25 cellular contexts compared by ENCODE assay signal in genomic region chrX:84064164-84064563, GRCh38.
DNase-seq lines count a peak whose midpoint lies in the region; TF ChIP-seq lines count a peak whose summit lies in the region.
"Had no signal": no experiment of that assay in that cellular context is flagged by ENCODE, and none has a peak within 500 bp of the region (broad histone marks: within the 10 kb centered on the region; RNA-seq: fewer than 3 reads in every experiment).

No MANE protein-coding gene starts in this region.

- no peaks in the 10 kb centered on the region for H3K4me1 Mint-ChIP-seq in MCF 10A (ENCODE audit: insufficient read depth, unreplicated experiment)
- H3K4me1 Mint-ChIP-seq: activated naive CD4-positive, alpha-beta T cell treated with anti-CD3 and anti-CD28 coated beads, Interleukin-2, amount 10 ng/mL, durations not matched to agents 7 days and 5 days; H9; naive B cell; stimulated activated memory B cell treated with anti-CD40 and anti-IgM and Interleukin-4, amounts not matched to agents 10 μg/mL and 1 μg/mL and 100 μg/mL, for 72 hours had no signal

- DNase-seq in MCF 10A (ENCODE audit: unreplicated experiment) = peak; percentile 5
- DNase-seq in mammary epithelial cell = no peak
- peak; percentile 91 for DNase-seq in amniotic epithelial cell (ENCODE audit: low read depth)
- peak; percentile 16 for DNase-seq in fibroblast of villous mesenchyme (ENCODE audit: low read depth)
- DNase-seq in stimulated activated CD4-positive, alpha-beta T cell treated with anti-CD3 and anti-CD28 coated beads, Interleukin-4, amount 100 ng/mL, for 24 hours = no peak
- DNase-seq in NCI-H1417 (lab: John Stamatoyannopoulos, UW) = no peak
- no peak for DNase-seq in activated effector memory CD4-positive, alpha-beta T cell treated with anti-CD3 and anti-CD28 coated beads, Interleukin-2, amount 50 U/mL, for 16 hours
- DNase-seq in T1000 (lab: John Stamatoyannopoulos, UW) = no peak
- DNase-seq: activated CD4-positive, alpha-beta T cell treated with anti-CD3 and anti-CD28 coated beads for 48 hours; activated naive CD4-positive, alpha-beta T cell treated with anti-CD3 and anti-CD28 coated beads, Interleukin-2, amount 10 ng/mL, durations not matched to agents 7 days and 5 days; activated T-cell treated with anti-CD3 and anti-CD28 coated beads, Interleukin-2, amount 50 U/mL, for 48 hours; Caco-2; DND-41; H9; naive B cell; NCI-H1417 treated with DMSO at 0.1 percent for 48 hours; NCI-H524; nucleus accumbens; SK-N-SH; T-helper 2 cell had no signal

- H3K4me3 Mint-ChIP-seq in MCF 10A (ENCODE audit: unreplicated experiment) = no peak overlapping the region
- H3K4me3 Mint-ChIP-seq: activated naive CD4-positive, alpha-beta T cell treated with anti-CD3 and anti-CD28 coated beads, Interleukin-2, amount 10 ng/mL, durations not matched to agents 7 days and 5 days; H9; naive B cell; stimulated activated memory B cell treated with anti-CD40 and anti-IgM and Interleukin-4, amounts not matched to agents 10 μg/mL and 1 μg/mL and 100 μg/mL, for 72 hours had no signal

- no TSS peak for BruUV-seq in MCF 10A (replicated peaks; lab: Mats Ljungman, UMichigan)
- no TSS peak for BruUV-seq in mammary epithelial cell (replicated peaks; lab: Mats Ljungman, UMichigan)

- no peak overlapping the region for H3K4me2 ChIP-seq in mammary epithelial cell (ENCODE audit: insufficient read depth, low read depth, low read length)
- H3K4me2 ChIP-seq: BLaER1 treated with 17β-estradiol and CSF1 and Interleukin-3, amounts not matched to agents 10 nM and 100 nM; SK-N-SH had no signal

- TF ChIP-seq CTCF in MCF 10A (IDR thresholded peaks at IDR 0.05; ENCODE audit: unreplicated experiment) = no peak
- TF ChIP-seq CTCF in mammary epithelial cell (conservative IDR thresholded peaks at IDR 0.05 in 1 of 2, IDR thresholded peaks at IDR 0.05 in 1 of 2; ENCODE audit: extremely low read depth in 1 of 2, insufficient read depth in 1 of 2, low read depth in 1 of 2, low read length in 2 of 2) = no peak
- no peak for TF ChIP-seq CTCF in fibroblast of villous mesenchyme (IDR thresholded peaks at IDR 0.05; ENCODE audit: insufficient read depth, low read depth, low read length)

- intact Hi-C loops in MCF 10A (cut with micrococcal nuclease) = no loop called here
- intact Hi-C loops in mammary epithelial cell (cut with micrococcal nuclease) = no loop called here

- H2AFZ ChIP-seq in mammary epithelial cell (ENCODE audit: low read depth, low read length) = no peak overlapping the region

- 93% methylated on average over 4 of the region's 4 CpGs for WGBS in mammary epithelial cell (ENCODE audit: low coverage, missing lambda C conversion rate)

- H4K20me1 ChIP-seq in mammary epithelial cell (ENCODE audit: insufficient read depth, low read length) = no peaks in the 10 kb centered on the region
- H4K20me1 ChIP-seq: BLaER1 treated with 17β-estradiol and CSF1 and Interleukin-3, amounts not matched to agents 10 nM and 100 nM had no signal

- H3K27me3 Mint-ChIP-seq in MCF 10A (ENCODE audit: insufficient read depth, unreplicated experiment) = no peaks in the 10 kb centered on the region
- H3K27me3 Mint-ChIP-seq: activated naive CD4-positive, alpha-beta T cell treated with anti-CD3 and anti-CD28 coated beads, Interleukin-2, amount 10 ng/mL, durations not matched to agents 7 days and 5 days; naive B cell; stimulated activated memory B cell treated with anti-CD40 and anti-IgM and Interleukin-4, amounts not matched to agents 10 μg/mL and 1 μg/mL and 100 μg/mL, for 72 hours had no signal

- CTCF ChIA-PET in MCF 10A (lab: Yijun Ruan, JAX) = interaction anchor here (0.6 kb wide), 1 partner anchor 30 kb away, joined by 3 read pairs; no protein-coding TSS in a partner anchor
- CTCF ChIA-PET in mammary epithelial cell (lab: Charles Lee; ENCODE audit: low non-redundant PET) = no interaction called here

- no peak overlapping the region for H3K4me3 ChIP-seq in mammary epithelial cell (replicated peaks in 1 of 3; ENCODE audit: insufficient read depth in 1 of 3, low read depth in 2 of 3, low read length in 3 of 3)
- H3K4me3 ChIP-seq in fibroblast of villous mesenchyme (ENCODE audit: low read depth, low read length) = no peak overlapping the region
- H3K4me3 ChIP-seq: BLaER1 treated with 17β-estradiol and CSF1 and Interleukin-3, amounts not matched to agents 10 nM and 100 nM; suprapubic skin had no signal

- POLR2A ChIA-PET in MCF 10A (lab: Yijun Ruan, JAX) = no interaction called here

- no peaks in the 10 kb centered on the region for H3K79me2 ChIP-seq in mammary epithelial cell (ENCODE audit: insufficient read depth, low read length)

- in situ Hi-C loops in mammary epithelial cell (cut with MboI; ENCODE audit: low sequenced_read_pairs in 2 of 2) = no loop called here

- no peak overlapping the region for H3K9ac ChIP-seq in mammary epithelial cell (ENCODE audit: insufficient read depth, low read length)
- H3K9ac ChIP-seq: BLaER1 treated with 17β-estradiol and CSF1 and Interleukin-3, amounts not matched to agents 10 nM and 100 nM; SK-N-SH had no signal

- no peak overlapping the region for H3K27ac ChIP-seq in mammary epithelial cell (ENCODE audit: insufficient read depth, low read depth, low read length)
- H3K27ac ChIP-seq: BLaER1 treated with 17β-estradiol and CSF1 and Interleukin-3, amounts not matched to agents 10 nM and 100 nM; HL-60; suprapubic skin; VCaP had no signal

- no peaks in the 10 kb centered on the region for H3K9me3 Mint-ChIP-seq in MCF 10A (ENCODE audit: unreplicated experiment)
- H3K9me3 Mint-ChIP-seq: activated naive CD4-positive, alpha-beta T cell treated with anti-CD3 and anti-CD28 coated beads, Interleukin-2, amount 10 ng/mL, durations not matched to agents 7 days and 5 days; stimulated activated memory B cell treated with anti-CD40 and anti-IgM and Interleukin-4, amounts not matched to agents 10 μg/mL and 1 μg/mL and 100 μg/mL, for 72 hours had no signal

- no peaks in the 10 kb centered on the region for H3K9me3 ChIP-seq in mammary epithelial cell (replicated peaks; ENCODE audit: insufficient read depth, low read length)
- H3K9me3 ChIP-seq: Caco-2, SK-N-SH, suprapubic skin had no signal

- H3K27ac Mint-ChIP-seq in MCF 10A (ENCODE audit: low read depth, unreplicated experiment) = no peak overlapping the region
- H3K27ac Mint-ChIP-seq: activated naive CD4-positive, alpha-beta T cell treated with anti-CD3 and anti-CD28 coated beads, Interleukin-2, amount 10 ng/mL, durations not matched to agents 7 days and 5 days; H9; naive B cell; stimulated activated memory B cell treated with anti-CD40 and anti-IgM and Interleukin-4, amounts not matched to agents 10 μg/mL and 1 μg/mL and 100 μg/mL, for 72 hours had no signal

- H3K36me3 Mint-ChIP-seq in MCF 10A (ENCODE audit: insufficient read depth, unreplicated experiment) = no peaks in the 10 kb centered on the region
- H3K36me3 Mint-ChIP-seq: activated naive CD4-positive, alpha-beta T cell treated with anti-CD3 and anti-CD28 coated beads, Interleukin-2, amount 10 ng/mL, durations not matched to agents 7 days and 5 days; naive B cell; stimulated activated memory B cell treated with anti-CD40 and anti-IgM and Interleukin-4, amounts not matched to agents 10 μg/mL and 1 μg/mL and 100 μg/mL, for 72 hours had no signal

- no peaks in the 10 kb centered on the region for H3K36me3 ChIP-seq in mammary epithelial cell (ENCODE audit: insufficient read depth, low read length)
- H3K36me3 ChIP-seq: BLaER1 treated with 17β-estradiol and CSF1 and Interleukin-3, amounts not matched to agents 10 nM and 100 nM; suprapubic skin had no signal

- H3K27me3 ChIP-seq in mammary epithelial cell (ENCODE audit: insufficient read depth, low read length) = no peaks in the 10 kb centered on the region
- H3K27me3 ChIP-seq: suprapubic skin had no signal

- H3K4me1 ChIP-seq in mammary epithelial cell (ENCODE audit: insufficient read depth, low read length) = no peaks in the 10 kb centered on the region
- H3K4me1 ChIP-seq: BLaER1 treated with 17β-estradiol and CSF1 and Interleukin-3, amounts not matched to agents 10 nM and 100 nM; Caco-2; suprapubic skin had no signal

- dilution Hi-C loops in mammary epithelial cell (cut with HindIII; ENCODE audit: low sequenced_read_pairs) = no loop called here

Comparison
In these comparisons a context has a peak if more than half of its experiments do, and no peak if none do; other contexts are left out.
1. DNase-seq: peak in MCF 10A (single experiment), amniotic epithelial cell (single experiment) and fibroblast of villous mesenchyme (single experiment); none in mammary epithelial cell (single experiment), stimulated activated CD4-positive, alpha-beta T cell treated with anti-CD3 and anti-CD28 coated beads, Interleukin-4, amount 100 ng/mL, for 24 hours (single experiment), NCI-H1417 (0 of 3), activated effector memory CD4-positive, alpha-beta T cell treated with anti-CD3 and anti-CD28 coated beads, Interleukin-2, amount 50 U/mL, for 16 hours (single experiment) and T1000 (single experiment).